22 cellular contexts compared by ENCODE assay signal in the genomic region with DNA sequence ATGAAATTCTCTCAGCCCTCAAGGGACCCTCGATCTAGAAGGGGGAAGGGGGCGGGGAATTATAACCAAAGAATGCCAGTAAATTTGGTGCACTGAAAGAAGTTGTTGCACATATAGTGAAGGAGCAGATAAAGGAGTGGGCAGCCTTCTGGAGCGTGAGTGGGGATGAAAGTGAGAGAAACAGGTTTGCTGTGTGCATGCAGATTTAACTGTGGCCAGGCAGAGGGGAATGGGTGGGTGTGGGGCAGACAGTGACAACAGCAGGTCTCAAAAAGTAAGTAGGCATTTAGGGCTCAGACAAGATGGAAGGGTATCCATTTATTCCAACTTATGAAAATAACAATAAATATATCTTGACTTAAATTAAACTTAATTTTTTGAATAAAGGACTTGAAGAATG.
"Had no signal": no experiment of that assay in that cellular context is flagged by ENCODE, and none has a peak within 500 bp of the region (broad histone marks: within the 10 kb centered on the region; RNA-seq: fewer than 3 reads in every experiment).

No MANE protein-coding gene starts in this region.

- H3K27me3 Mint-ChIP-seq: natural killer cell treated with Interleukin-12 subunit alpha and Interleukin-12 subunit beta and Interleukin-15 and Interleukin-18, amount 100 ng/mL, for 72 hours; progenitor cell of endocrine pancreas had no signal

- FAIRE-seq: pancreas had no signal

- H3K9me3 Mint-ChIP-seq: natural killer cell treated with Interleukin-12 subunit alpha and Interleukin-12 subunit beta and Interleukin-15 and Interleukin-18, amount 100 ng/mL, for 72 hours; neural progenitor cell; stimulated activated effector memory CD8-positive, alpha-beta T cell treated with anti-CD3 and anti-CD28 coated beads, Interleukin-12 subunit alpha, Interleukin-12 subunit beta, amount 100 ng/mL, for 72 hours had no signal

- H3K36me3 Mint-ChIP-seq: natural killer cell treated with Interleukin-12 subunit alpha and Interleukin-12 subunit beta and Interleukin-15 and Interleukin-18, amount 100 ng/mL, for 72 hours; neural progenitor cell; stimulated activated effector memory CD8-positive, alpha-beta T cell treated with anti-CD3 and anti-CD28 coated beads, Interleukin-12 subunit alpha, Interleukin-12 subunit beta, amount 100 ng/mL, for 72 hours had no signal

- H3K27me3 ChIP-seq: foreskin keratinocyte, neural progenitor cell, pancreas, right lobe of liver, suprapubic skin, thyroid gland, upper lobe of left lung, uterus had no signal

- H3K4me3 Mint-ChIP-seq: natural killer cell treated with Interleukin-12 subunit alpha and Interleukin-12 subunit beta and Interleukin-15 and Interleukin-18, amount 100 ng/mL, for 72 hours; neural progenitor cell; stimulated activated effector memory CD8-positive, alpha-beta T cell treated with anti-CD3 and anti-CD28 coated beads, Interleukin-12 subunit alpha, Interleukin-12 subunit beta, amount 100 ng/mL, for 72 hours had no signal

- H3K27ac Mint-ChIP-seq: natural killer cell treated with Interleukin-12 subunit alpha and Interleukin-12 subunit beta and Interleukin-15 and Interleukin-18, amount 100 ng/mL, for 72 hours; neural progenitor cell; progenitor cell of endocrine pancreas; stimulated activated effector memory CD8-positive, alpha-beta T cell treated with anti-CD3 and anti-CD28 coated beads, Interleukin-12 subunit alpha, Interleukin-12 subunit beta, amount 100 ng/mL, for 72 hours had no signal

- H3K4me3 ChIP-seq: left ventricle myocardium inferior, lung, neural progenitor cell, pancreas, right lobe of liver, suprapubic skin, thyroid gland, upper lobe of left lung, uterus had no signal

- H3K4me1 Mint-ChIP-seq: neural progenitor cell; stimulated activated effector memory CD8-positive, alpha-beta T cell treated with anti-CD3 and anti-CD28 coated beads, Interleukin-12 subunit alpha, Interleukin-12 subunit beta, amount 100 ng/mL, for 72 hours had no signal

- H3K4me1 ChIP-seq: foreskin keratinocyte, left ventricle myocardium inferior, neural progenitor cell, pancreas, right lobe of liver, suprapubic skin, thyroid gland, upper lobe of left lung, uterus had no signal

- H3K9me3 ChIP-seq: left ventricle myocardium inferior, pancreas, right lobe of liver, suprapubic skin, thyroid gland, upper lobe of left lung, uterus had no signal

- ATAC-seq: foreskin keratinocyte; left cardiac atrium; natural killer cell treated with Interleukin-12 subunit alpha and Interleukin-12 subunit beta and Interleukin-15 and Interleukin-18, amount 100 ng/mL, for 72 hours; pancreas; right lobe of liver; stimulated activated effector memory CD8-positive, alpha-beta T cell treated with anti-CD3 and anti-CD28 coated beads, Interleukin-12 subunit alpha, Interleukin-12 subunit beta, amount 100 ng/mL, for 72 hours; stimulated activated naive CD8-positive, alpha-beta T cell treated with anti-CD3 and anti-CD28 coated beads, Interleukin-15, Interleukin-2, amounts not matched to agents 100 U/mL and 50 U/mL, for 24 hours had no signal

- H3K36me3 ChIP-seq: left ventricle myocardium inferior, neural progenitor cell, pancreas, right lobe of liver, suprapubic skin, thyroid gland, upper lobe of left lung, uterus had no signal

- DNase-seq: dermis blood vessel endothelial cell; foreskin keratinocyte; kidney; left cardiac atrium; left ventricle myocardium inferior; mesenchymal stem cell; midbrain; occipital lobe; pancreas; right lobe of liver; stimulated activated CD4-positive, alpha-beta T cell treated with anti-CD3 and anti-CD28 coated beads, Interleukin-4, amount 100 ng/mL, for 1 hour; stimulated activated CD8-positive, alpha-beta memory T cell treated with anti-CD3 and anti-CD28 coated beads, Interleukin-4, amount 100 ng/mL, for 48 hours; stimulated activated naive CD8-positive, alpha-beta T cell treated with anti-CD3 and anti-CD28 coated beads, Interleukin-15, Interleukin-2, amounts not matched to agents 100 U/mL and 50 U/mL, for 24 hours; thyroid gland; upper lobe of left lung; uterus had no signal

- H3K27ac ChIP-seq: foreskin keratinocyte, left ventricle myocardium inferior, neural progenitor cell, pancreas, right lobe of liver, suprapubic skin, thyroid gland, upper lobe of left lung, uterus had no signal
